ENCODE assay signal across 8 cellular contexts in the genomic region with DNA sequence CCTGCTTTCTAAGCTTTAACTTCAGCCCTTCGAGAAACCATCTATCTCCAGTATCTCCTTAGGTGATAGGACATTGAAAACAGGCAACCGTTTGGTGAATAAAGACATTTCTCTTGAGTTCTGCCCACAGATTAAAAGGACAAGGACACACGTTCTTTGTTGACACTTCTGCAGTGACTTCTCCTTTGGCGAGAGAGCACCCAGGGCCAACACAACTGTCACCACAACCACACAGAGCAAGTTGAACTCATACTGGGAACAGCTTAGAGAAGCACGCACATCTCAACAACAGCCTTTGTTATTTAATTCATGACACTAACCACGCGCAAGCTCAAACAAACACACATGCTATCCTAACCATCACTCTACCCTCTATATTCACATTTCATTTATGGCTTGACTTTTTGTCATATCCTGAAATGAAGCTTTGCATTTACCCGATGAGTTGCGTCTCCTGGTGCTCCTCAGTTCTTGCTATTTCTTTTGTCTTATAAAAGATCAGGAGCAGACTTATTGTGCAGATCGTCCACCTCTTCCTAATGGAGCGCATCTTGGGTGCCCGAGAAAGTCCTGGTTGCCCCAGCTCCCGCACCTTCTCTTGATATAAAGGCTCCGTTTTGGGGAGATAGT. TPM values are rescaled to one million over a fixed set of nuclear protein-coding genes. Genes with fewer than 3 reads are reported as not detected.
A peak's percentile ranks its signal among the peaks of the same experiment; 100 is the strongest.
DNase-seq lines count a peak whose midpoint lies in the region; ATAC-seq, FAIRE-seq and TF ChIP-seq lines count a peak whose summit lies in the region.

No MANE protein-coding gene starts in this region.

- H3K4me2 ChIP-seq in PC-9, result peak overlapping the region; percentile 91
- H3K4me2 ChIP-seq in K562 (ENCODE audit: insufficient read depth, low read length), result peak overlapping the region; percentile 62

- H3K9me3 ChIP-seq in PC-9 (ENCODE audit: insufficient read depth, low read depth) (no peaks in the 10 kb centered on the region), K562 (replicated peaks; ENCODE audit: control insufficient read depth, insufficient read depth, low read depth, low read length) (no peaks in the 10 kb centered on the region; the same call in 1 of the 2 replicates)

- peak overlapping the region; percentile 80 for H2AFZ ChIP-seq in PC-9
- H2AFZ ChIP-seq in K562 (ENCODE audit: low read depth, low read length), result 0 out of 2 replicates have a peak overlapping the region, but pooled peaks have one; percentile 16

- H3K9me3 Mint-ChIP-seq in stimulated activated naive B cell treated with anti-CD40 and anti-IgM and Interleukin-4, amounts not matched to agents 10 μg/mL and 1 μg/mL and 100 μg/mL, for 72 hours, result no peaks in the 10 kb centered on the region

- TF ChIP-seq RAD21 in K562 (CRISPR knock-in tag; conservative IDR thresholded peaks at IDR 0.05 in 1 of 2, IDR thresholded peaks at IDR 0.05 in 1 of 2), result no peak

- H4K20me1 ChIP-seq in PC-9 (ENCODE audit: insufficient read depth) (no peaks in the 10 kb centered on the region), K562 (replicated peaks; ENCODE audit: control insufficient read depth, insufficient read depth, low read length) (no peaks in the 10 kb centered on the region)

- peaks cover 23 to 41% of the 10 kb centered on the region in 2 donors for H3K4me1 Mint-ChIP-seq in stimulated activated naive B cell treated with anti-CD40 and anti-IgM and Interleukin-4, amounts not matched to agents 10 μg/mL and 1 μg/mL and 100 μg/mL, for 72 hours

- H3K4me1 ChIP-seq in PC-9 (replicated peaks; ENCODE audit: insufficient read depth) (peaks cover 30% of the 10 kb centered on the region), K562 (replicated peaks in 1 of 2; ENCODE audit: control insufficient read depth in 2 of 2, insufficient read depth in 2 of 2, low read length in 2 of 2) (peaks cover 0 to 8% of the 10 kb centered on the region in 2 experiments; a peak in 2 of 5 replicates)

- POLR2A ChIA-PET in PC-9 (lab: Charles Lee; ENCODE audit: unreplicated experiment) (interaction anchor here (0.8 kb wide), 1 partner anchor 45 kb away, joined by 6 read pairs; no protein-coding TSS in a partner anchor), K562 (lab: Yijun Ruan, JAX) (interaction anchor here (0.6 kb wide), 1 partner anchor 408 kb away, joined by 4 read pairs; no protein-coding TSS in a partner anchor)

- H3K9me1 ChIP-seq in K562 (ENCODE audit: control insufficient read depth, insufficient read depth, low read length), result no peaks in the 10 kb centered on the region

- TF ChIP-seq CTCF in PC-9 (conservative IDR thresholded peaks at IDR 0.05), result no peak
- TF ChIP-seq CTCF in K562 (IDR thresholded peaks at IDR 0.05 in 2 of 3, conservative IDR thresholded peaks at IDR 0.05 in 1 of 3; ENCODE audit: insufficient read depth in 2 of 3, low read depth in 1 of 3, low read length in 3 of 3), result no peak
- TF ChIP-seq CTCF in GM20000 (IDR thresholded peaks at IDR 0.05; ENCODE audit: extremely low read depth, missing control alignments), result no peak

- H3K27me3 ChIP-seq in H7 (ENCODE audit: control insufficient read depth, insufficient read depth, low read length) (peaks cover 50% of the 10 kb centered on the region), PC-9 (ENCODE audit: insufficient read depth, low read depth) (peaks cover 12% of the 10 kb centered on the region; the same call in 1 of the 2 replicates), K562 (ENCODE audit: control insufficient read depth in 2 of 2, insufficient read depth in 2 of 2, low read length in 2 of 2) (no peaks in the 10 kb centered on the region)

- peak overlapping the region; percentile 99 for H3K27ac Mint-ChIP-seq in stimulated activated naive B cell treated with anti-CD40 and anti-IgM and Interleukin-4, amounts not matched to agents 10 μg/mL and 1 μg/mL and 100 μg/mL, for 72 hours

- 2% methylated on average over 14 of the region's 14 CpGs for WGBS in K562 (ENCODE audit: insufficient coverage, low coverage, missing lambda C conversion rate)

- H3K79me2 ChIP-seq in PC-9 (ENCODE audit: low read depth), result no peaks in the 10 kb centered on the region
- no peaks in the 10 kb centered on the region; the same call in 2 of the 3 replicates for H3K79me2 ChIP-seq in K562 (ENCODE audit: control insufficient read depth, insufficient read depth, low read length)

- no peaks in the 10 kb centered on the region for H3K27me3 Mint-ChIP-seq in stimulated activated naive B cell treated with anti-CD40 and anti-IgM and Interleukin-4, amounts not matched to agents 10 μg/mL and 1 μg/mL and 100 μg/mL, for 72 hours

- DNase-seq in H7 (peak; percentile 17), PC-9 (no peak), K562 (ENCODE audit: extremely low read depth in 1 of 4, low spot score in 3 of 4) (peak in 1 of 4 experiments; percentile 2), kidney glomerular epithelial cell (lab: John Stamatoyannopoulos, UW) (peak; percentile 38), NCI-H2081 (lab: John Stamatoyannopoulos, UW) (no peak), GM20000 (ENCODE audit: low spot score) (no peak)
- DNase-seq in stimulated activated naive B cell treated with anti-CD40 and anti-IgM and Interleukin-4, amounts not matched to agents 10 μg/mL and 1 μg/mL and 100 μg/mL, for 72 hours, result peak; percentile 41

- intact Hi-C loops in PC-9 (cut with micrococcal nuclease; ENCODE audit: unreplicated experiment), result loop anchor here (1.0 to 5.0 kb wide), 5 partner anchors 62 to 485 kb away; no protein-coding TSS in a partner anchor
- intact Hi-C loops in K562 (cut with micrococcal nuclease), result loop anchor here (2.0 to 10.0 kb wide), 2 partner anchors 142 to 288 kb away; no protein-coding TSS in a partner anchor

- peak overlapping the region in 1 of 2 experiments; percentile 82; a peak in 2 of 4 replicates for H3K9ac ChIP-seq in K562 (ENCODE audit: insufficient read depth in 1 of 2, low read depth in 2 of 2, low read length in 2 of 2)

- TF ChIP-seq EP300 in K562 (IDR thresholded peaks at IDR 0.05; ENCODE audit: low read length), result no peak

- peaks cover 20 to 24% of the 10 kb centered on the region in 2 donors for H3K36me3 Mint-ChIP-seq in stimulated activated naive B cell treated with anti-CD40 and anti-IgM and Interleukin-4, amounts not matched to agents 10 μg/mL and 1 μg/mL and 100 μg/mL, for 72 hours

- no peaks in the 10 kb centered on the region for H3K9me2 ChIP-seq in PC-9 (ENCODE audit: insufficient read depth)

- in situ Hi-C loops in K562 (cut with MboI), result no loop called here

- H3K36me3 ChIP-seq in H7 (replicated peaks; ENCODE audit: control insufficient read depth, insufficient read depth, low read length) (no peaks in the 10 kb centered on the region), PC-9 (ENCODE audit: low read depth) (no peaks in the 10 kb centered on the region), K562 (ENCODE audit: control insufficient read depth, insufficient read depth, low read length) (no peaks in the 10 kb centered on the region)

- ATAC-seq in K562, result 0 out of 3 replicates have a peak, but pooled peaks have one; percentile 6
- peak; percentile 18 to 23 for ATAC-seq in stimulated activated naive B cell treated with anti-CD40 and anti-IgM and Interleukin-4, amounts not matched to agents 10 μg/mL and 1 μg/mL and 100 μg/mL, for 72 hours (replicated peaks)
- ATAC-seq in GM18520 (IDR thresholded peaks at IDR 0.05; ENCODE audit: unreplicated experiment), result no peak

- CTCF ChIA-PET in PC-9 (lab: Charles Lee) (interaction anchor here (1.0 kb wide), 1 partner anchor 487 kb away, joined by 4 read pairs; no protein-coding TSS in a partner anchor), K562 (lab: Yijun Ruan, JAX; ENCODE audit: low intra/inter-chr PET ratio) (no interaction called here)

- TF ChIP-seq POLR2A in K562 (conservative IDR thresholded peaks at IDR 0.05), result no peak

- no peak for FAIRE-seq in K562 (lab: Jason Lieb, UNC)

- H3K4me3 ChIP-seq in H7 (ENCODE audit: insufficient read depth, low read depth, low read length), result peak overlapping the region; percentile 53
- peak overlapping the region; percentile 54 for H3K4me3 ChIP-seq in PC-9
- peak overlapping the region; percentile 34 for H3K4me3 ChIP-seq in K562

- H3K4me3 Mint-ChIP-seq in stimulated activated naive B cell treated with anti-CD40 and anti-IgM and Interleukin-4, amounts not matched to agents 10 μg/mL and 1 μg/mL and 100 μg/mL, for 72 hours, result peak overlapping the region; percentile 99

- no peak overlapping the region for H3K27ac ChIP-seq in PC-9
- no peak overlapping the region for H3K27ac ChIP-seq in K562 (ENCODE audit: extremely low read depth, low read depth, low read length)

- BruUV-seq in PC-9 (replicated peaks; lab: Mats Ljungman, UMichigan) (no TSS peak), K562 (replicated peaks; lab: Mats Ljungman, UMichigan) (TSS peak; percentile 45)

- no peaks in the 10 kb centered on the region; the same call in 1 of the 2 replicates for H3F3A ChIP-seq in PC-9 (ENCODE audit: insufficient read depth, low read depth)

TF ChIP-seq in K562, 482 proteins besides CTCF, POLR2A, EP300 and RAD21 (continues in another document):
- TF ChIP-seq ZSCAN29 (IDR thresholded peaks at IDR 0.05), result no peak
- no peak for TF ChIP-seq MEF2D (tag; conservative IDR thresholded peaks at IDR 0.05; ENCODE audit: low read depth)
- no peak for TF ChIP-seq FOXM1 (IDR thresholded peaks at IDR 0.05; ENCODE audit: low read depth)
- no peak for TF ChIP-seq FOXM1 (CRISPR knock-in tag; IDR thresholded peaks at IDR 0.05; ENCODE audit: low read depth)

RNA-seq across cellular contexts. Expression of gene ST8SIA4, which starts 0.6 kb away (rescaled TPM):
- total RNA-seq in H7 (2014; rRNA removed; shearing (Covaris generic)), result 1.00 and 2.5 TPM in 2 replicates
- 2.1 and 2.4 TPM in 2 replicates for total RNA-seq in PC-9 (2021)
- 2.8 and 5.8 TPM in 2 replicates for total RNA-seq in K562 (2011; cell fraction: chromatin; rRNA removed; ENCODE audit: low replicate concordance)
- 1.0 and 2.0 TPM in 2 replicates for total RNA-seq in K562 (2011; cell fraction: nucleolus; rRNA removed)
- total RNA-seq in K562 (2011; cell fraction: nucleoplasm; rRNA removed), result 2.3 and 3.4 TPM in 2 replicates
- total RNA-seq in K562 (2014; rRNA removed), result 0.50 and 1.1 TPM in 2 replicates
- total RNA-seq in K562 (2014; rRNA removed; fragmentation: Illumina TruSeq; extraction: Trizol), result 1.3 and 1.5 TPM in 2 replicates
- total RNA-seq in K562 (2015; rRNA removed; fragmentation: Illumina TruSeq; extraction: Trizol), result 1.1 and 1.3 TPM in 2 replicates
- total RNA-seq in K562 (2021), result 0.67 and 2.0 TPM in 2 replicates
- polyA plus RNA-seq in K562 (2011; rRNA removed), result 0.12 and 0.99 TPM in 2 replicates
- polyA plus RNA-seq in K562 (2011; cell fraction: cytosol; rRNA removed), result 0.06 and 0.21 TPM in 2 replicates
- polyA plus RNA-seq in K562 (2011; cell fraction: nucleus; rRNA removed), result 0.20 and 0.47 TPM in 2 replicates
- 0.53 and 1.0 TPM in 2 replicates for polyA plus RNA-seq in K562 (2012)
- 0.48 and 0.51 TPM in 2 replicates for polyA plus RNA-seq in K562 (2014; fragmentation: Illumina TruSeq; extraction: Trizol)
- polyA plus RNA-seq in K562 (2014; fragmentation: Nextera tagmentation; extraction: Ambion mirVana), result under 1 TPM; 0.22 to 0.51 TPM
- polyA plus RNA-seq in K562 (2014; rRNA removed), result 0.54 and 0.61 TPM in 2 replicates
- 0.60 and 1.6 TPM in 2 replicates for polyA minus RNA-seq in K562 (2011; rRNA and poly(A)+ RNA removed)
- polyA minus RNA-seq in K562 (2011; cell fraction: cytosol; rRNA and poly(A)+ RNA removed), result 0.76 TPM in 1 of 2 replicates, not detected in the other
- 0.56 and 1.6 TPM in 2 replicates for polyA minus RNA-seq in K562 (2011; cell fraction: nucleus; rRNA and poly(A)+ RNA removed)

Comparison
In these comparisons a context has a peak if more than half of its experiments do, and no peak if none do; other contexts are left out.
1. DNase-seq: peak in H7 (single experiment), kidney glomerular epithelial cell (single experiment) and stimulated activated naive B cell treated with anti-CD40 and anti-IgM and Interleukin-4, amounts not matched to agents 10 μg/mL and 1 μg/mL and 100 μg/mL, for 72 hours (single experiment); none in PC-9 (0 of 2), NCI-H2081 (0 of 2) and GM20000 (single experiment).
2. Peak in every context shown above with its lines, with median percentiles within 50 percentile points of each other: H3K4me3 ChIP-seq.